ENCODE assay signal across 2 cellular contexts in the genomic region with DNA sequence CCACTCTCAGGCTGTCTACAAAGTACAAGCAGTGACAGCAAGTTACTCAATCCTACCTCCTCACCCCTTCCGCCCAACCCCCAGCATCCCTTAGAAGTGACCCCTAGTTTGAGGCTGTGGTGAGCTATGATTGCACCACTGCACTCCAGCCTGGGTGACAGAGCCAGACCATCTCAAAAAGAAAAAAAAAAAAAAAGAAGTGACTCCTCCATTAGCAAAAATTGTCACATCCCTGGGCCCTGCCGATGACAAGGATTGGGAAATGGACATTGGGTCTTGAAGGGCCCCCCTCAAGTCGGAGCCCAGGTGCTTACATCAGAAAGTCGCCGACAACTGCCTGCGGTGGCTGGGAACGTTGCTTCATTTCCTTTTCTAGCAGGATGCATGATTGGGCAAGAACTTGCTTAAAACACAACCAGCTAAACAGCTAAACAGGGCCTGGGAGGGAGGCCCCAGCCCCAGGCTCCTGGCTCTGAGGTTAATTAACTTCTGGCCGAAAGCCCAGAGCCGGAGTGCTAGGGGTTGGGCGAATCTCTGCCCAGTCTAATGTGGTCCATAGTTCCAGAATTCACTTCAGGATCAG.
TF ChIP-seq lines count a peak whose summit lies in the region.

No MANE protein-coding gene starts in this region.

TF ChIP-seq in PFSK-1, 5 proteins besides CTCF, POLR2A, EP300 and RAD21:
- TF ChIP-seq FOXP2 (optimal IDR thresholded peaks at IDR 0.05; ENCODE audit: borderline replicate concordance, extremely low read depth, extremely low read length, insufficient read depth): peak; percentile 85
- 0 out of 2 replicates have a peak, but pooled peaks have one; percentile 70 for TF ChIP-seq SIN3A (IDR thresholded peaks at IDR 0.05; ENCODE audit: borderline replicate concordance, insufficient read depth, low read length)
- TF ChIP-seq REST (IDR thresholded peaks at IDR 0.05; ENCODE audit: insufficient read depth in 1 of 2, low read depth in 2 of 2, low read length in 2 of 2): peak in 1 of 2 experiments; percentile 71; a peak in 2 of 4 replicates
- TF ChIP-seq TAF1 (IDR thresholded peaks at IDR 0.05; ENCODE audit: borderline replicate concordance, insufficient read depth, low read length): peak; percentile 44; the same call in 1 of the 2 replicates
- TF ChIP-seq POLR2AphosphoS5 (IDR thresholded peaks at IDR 0.05; ENCODE audit: low read depth, low read length): peak; percentile 43; the same call in 1 of the 2 replicates

TF ChIP-seq in K562, 482 proteins besides CTCF, POLR2A, EP300 and RAD21 (continues in another document):
- TF ChIP-seq TAL1 (IDR thresholded peaks at IDR 0.05) (no peak), ZNF79 (CRISPR knock-in tag; IDR thresholded peaks at IDR 0.05; ENCODE audit: low read depth) (no peak), RBFOX2 (IDR thresholded peaks at IDR 0.05; ENCODE audit: low read depth, low read length) (0 out of 2 replicates have a peak, but pooled peaks have one; percentile 26), ZSCAN29 (IDR thresholded peaks at IDR 0.05) (no peak), ZNF707 (CRISPR knock-in tag; conservative IDR thresholded peaks at IDR 0.05) (no peak), ZNF239 (CRISPR knock-in tag; IDR thresholded peaks at IDR 0.05) (no peak), PHF20 (IDR thresholded peaks at IDR 0.05; ENCODE audit: partially characterized antibody) (no peak), PPARD (CRISPR knock-in tag; IDR thresholded peaks at IDR 0.05) (no peak), NFIC (IDR thresholded peaks at IDR 0.05) (peak; percentile 70), RAD51 (IDR thresholded peaks at IDR 0.05; ENCODE audit: borderline replicate concordance, low read depth) (no peak), MYC (IDR thresholded peaks at IDR 0.05; ENCODE audit: low read depth, low read length) (0 out of 2 replicates have a peak, but pooled peaks have one; percentile 13), MYC (CRISPR knock-in tag; IDR thresholded peaks at IDR 0.05; ENCODE audit: borderline replicate concordance, low read depth) (no peak), ILF3 (IDR thresholded peaks at IDR 0.05; ENCODE audit: borderline replicate concordance) (no peak), ZNF764 (CRISPR knock-in tag; IDR thresholded peaks at IDR 0.05; ENCODE audit: low read depth) (no peak), PML (IDR thresholded peaks at IDR 0.05; ENCODE audit: low read length) (no peak), ZFP36 (IDR thresholded peaks at IDR 0.05; ENCODE audit: low read depth, low read length, partially characterized antibody) (no peak), ARID1B (IDR thresholded peaks at IDR 0.05) (peak; percentile 51), SOX6 (IDR thresholded peaks at IDR 0.05) (peak; percentile 34; the same call in 1 of the 2 replicates), NCOA1 (IDR thresholded peaks at IDR 0.05; ENCODE audit: low read depth) (0 out of 2 replicates have a peak, but pooled peaks have one; percentile 37), BMI1 (IDR thresholded peaks at IDR 0.05; ENCODE audit: low read length) (no peak), KDM5B (IDR thresholded peaks at IDR 0.05; ENCODE audit: insufficient replicate concordance, low read depth, low read length) (no peak), GABPA (tag; conservative IDR thresholded peaks at IDR 0.05; ENCODE audit: low read depth) (peak; percentile 76), SRF (CRISPR knock-in tag; IDR thresholded peaks at IDR 0.05) (0 out of 4 replicates have a peak, but pooled peaks of 1 of the 2 experiments have one; percentile 55), RNF2 (IDR thresholded peaks at IDR 0.05) (peak; percentile 68; the same call in 1 of the 2 replicates), YY1 (IDR thresholded peaks at IDR 0.05; ENCODE audit: borderline replicate concordance in 1 of 3, control insufficient read depth in 1 of 3, extremely low read depth in 1 of 3, insufficient read depth in 3 of 3, insufficient read length in 1 of 3, insufficient replicate concordance in 2 of 3, low read depth in 1 of 3, low read length in 2 of 3) (no peak), ZNF561 (CRISPR knock-in tag; conservative IDR thresholded peaks at IDR 0.05) (no peak), ZFX (CRISPR knock-in tag; IDR thresholded peaks at IDR 0.05) (no peak), SMC3 (conservative IDR thresholded peaks at IDR 0.05; ENCODE audit: insufficient read depth, low read depth, low read length) (no peak), ZSCAN32 (CRISPR knock-in tag; IDR thresholded peaks at IDR 0.05) (no peak), ELK1 (CRISPR knock-in tag; IDR thresholded peaks at IDR 0.05) (no peak), MAFK (IDR thresholded peaks at IDR 0.05; ENCODE audit: low read length) (no peak), PCBP2 (IDR thresholded peaks at IDR 0.05; ENCODE audit: low read depth, low read length, poor library complexity, severe bottlenecking) (no peak), CCAR2 (IDR thresholded peaks at IDR 0.05; ENCODE audit: low read depth, low read length) (no peak), MNT (conservative IDR thresholded peaks at IDR 0.05) (no peak), ZNF589 (CRISPR knock-in tag; IDR thresholded peaks at IDR 0.05; ENCODE audit: low read depth) (0 out of 2 replicates have a peak, but pooled peaks have one; percentile 46), MEIS2 (IDR thresholded peaks at IDR 0.05; ENCODE audit: partially characterized antibody) (no peak), SMAD4 (CRISPR knock-in tag; conservative IDR thresholded peaks at IDR 0.05) (0 out of 2 replicates have a peak, but pooled peaks have one; percentile 28), TEAD4 (IDR thresholded peaks at IDR 0.05; ENCODE audit: low read length) (no peak), TEAD4 (CRISPR knock-in tag; IDR thresholded peaks at IDR 0.05; ENCODE audit: borderline replicate concordance) (no peak), ATF1 (CRISPR knock-in tag; IDR thresholded peaks at IDR 0.05) (no peak), ATF1 (tag; IDR thresholded peaks at IDR 0.05) (peak; percentile 35; the same call in 1 of the 2 replicates), MLLT1 (IDR thresholded peaks at IDR 0.05) (no peak), EP400 (IDR thresholded peaks at IDR 0.05) (no peak), ESRRB (CRISPR knock-in tag; IDR thresholded peaks at IDR 0.05; ENCODE audit: borderline replicate concordance) (no peak), FOS (IDR thresholded peaks at IDR 0.05; ENCODE audit: extremely low read depth, insufficient read length) (no peak), CC2D1A (IDR thresholded peaks at IDR 0.05) (no peak), MCM5 (IDR thresholded peaks at IDR 0.05; ENCODE audit: low read depth) (no peak), ZNF224 (CRISPR knock-in tag; IDR thresholded peaks at IDR 0.05) (no peak)
- TF ChIP-seq, protein P1, sequence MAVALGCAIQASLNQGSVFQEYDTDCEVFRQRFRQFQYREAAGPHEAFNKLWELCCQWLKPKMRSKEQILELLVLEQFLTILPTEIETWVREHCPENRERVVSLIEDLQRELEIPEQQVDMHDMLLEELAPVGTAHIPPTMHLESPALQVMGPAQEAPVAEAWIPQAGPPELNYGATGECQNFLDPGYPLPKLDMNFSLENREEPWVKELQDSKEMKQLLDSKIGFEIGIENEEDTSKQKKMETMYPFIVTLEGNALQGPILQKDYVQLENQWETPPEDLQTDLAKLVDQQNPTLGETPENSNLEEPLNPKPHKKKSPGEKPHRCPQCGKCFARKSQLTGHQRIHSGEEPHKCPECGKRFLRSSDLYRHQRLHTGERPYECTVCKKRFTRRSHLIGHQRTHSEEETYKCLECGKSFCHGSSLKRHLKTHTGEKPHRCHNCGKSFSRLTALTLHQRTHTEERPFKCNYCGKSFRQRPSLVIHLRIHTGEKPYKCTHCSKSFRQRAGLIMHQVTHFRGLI (CRISPR knock-in tag; IDR thresholded peaks at IDR 0.05): no peak
- TF ChIP-seq, protein P2, sequence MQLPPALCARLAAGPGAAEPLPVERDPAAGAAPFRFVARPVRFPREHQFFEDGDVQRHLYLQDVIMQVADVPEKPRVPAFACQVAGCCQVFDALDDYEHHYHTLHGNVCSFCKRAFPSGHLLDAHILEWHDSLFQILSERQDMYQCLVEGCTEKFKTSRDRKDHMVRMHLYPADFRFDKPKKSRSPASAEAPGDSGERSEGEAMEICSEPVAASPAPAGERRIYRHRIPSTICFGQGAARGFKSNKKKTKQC (CRISPR knock-in tag; IDR thresholded peaks at IDR 0.05): no peak
- TF ChIP-seq, protein P3, sequence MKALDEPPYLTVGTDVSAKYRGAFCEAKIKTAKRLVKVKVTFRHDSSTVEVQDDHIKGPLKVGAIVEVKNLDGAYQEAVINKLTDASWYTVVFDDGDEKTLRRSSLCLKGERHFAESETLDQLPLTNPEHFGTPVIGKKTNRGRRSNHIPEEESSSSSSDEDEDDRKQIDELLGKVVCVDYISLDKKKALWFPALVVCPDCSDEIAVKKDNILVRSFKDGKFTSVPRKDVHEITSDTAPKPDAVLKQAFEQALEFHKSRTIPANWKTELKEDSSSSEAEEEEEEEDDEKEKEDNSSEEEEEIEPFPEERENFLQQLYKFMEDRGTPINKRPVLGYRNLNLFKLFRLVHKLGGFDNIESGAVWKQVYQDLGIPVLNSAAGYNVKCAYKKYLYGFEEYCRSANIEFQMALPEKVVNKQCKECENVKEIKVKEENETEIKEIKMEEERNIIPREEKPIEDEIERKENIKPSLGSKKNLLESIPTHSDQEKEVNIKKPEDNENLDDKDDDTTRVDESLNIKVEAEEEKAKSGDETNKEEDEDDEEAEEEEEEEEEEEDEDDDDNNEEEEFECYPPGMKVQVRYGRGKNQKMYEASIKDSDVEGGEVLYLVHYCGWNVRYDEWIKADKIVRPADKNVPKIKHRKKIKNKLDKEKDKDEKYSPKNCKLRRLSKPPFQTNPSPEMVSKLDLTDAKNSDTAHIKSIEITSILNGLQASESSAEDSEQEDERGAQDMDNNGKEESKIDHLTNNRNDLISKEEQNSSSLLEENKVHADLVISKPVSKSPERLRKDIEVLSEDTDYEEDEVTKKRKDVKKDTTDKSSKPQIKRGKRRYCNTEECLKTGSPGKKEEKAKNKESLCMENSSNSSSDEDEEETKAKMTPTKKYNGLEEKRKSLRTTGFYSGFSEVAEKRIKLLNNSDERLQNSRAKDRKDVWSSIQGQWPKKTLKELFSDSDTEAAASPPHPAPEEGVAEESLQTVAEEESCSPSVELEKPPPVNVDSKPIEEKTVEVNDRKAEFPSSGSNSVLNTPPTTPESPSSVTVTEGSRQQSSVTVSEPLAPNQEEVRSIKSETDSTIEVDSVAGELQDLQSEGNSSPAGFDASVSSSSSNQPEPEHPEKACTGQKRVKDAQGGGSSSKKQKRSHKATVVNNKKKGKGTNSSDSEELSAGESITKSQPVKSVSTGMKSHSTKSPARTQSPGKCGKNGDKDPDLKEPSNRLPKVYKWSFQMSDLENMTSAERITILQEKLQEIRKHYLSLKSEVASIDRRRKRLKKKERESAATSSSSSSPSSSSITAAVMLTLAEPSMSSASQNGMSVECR (CRISPR knock-in tag; IDR thresholded peaks at IDR 0.05): no peak
- TF ChIP-seq, protein P4, sequence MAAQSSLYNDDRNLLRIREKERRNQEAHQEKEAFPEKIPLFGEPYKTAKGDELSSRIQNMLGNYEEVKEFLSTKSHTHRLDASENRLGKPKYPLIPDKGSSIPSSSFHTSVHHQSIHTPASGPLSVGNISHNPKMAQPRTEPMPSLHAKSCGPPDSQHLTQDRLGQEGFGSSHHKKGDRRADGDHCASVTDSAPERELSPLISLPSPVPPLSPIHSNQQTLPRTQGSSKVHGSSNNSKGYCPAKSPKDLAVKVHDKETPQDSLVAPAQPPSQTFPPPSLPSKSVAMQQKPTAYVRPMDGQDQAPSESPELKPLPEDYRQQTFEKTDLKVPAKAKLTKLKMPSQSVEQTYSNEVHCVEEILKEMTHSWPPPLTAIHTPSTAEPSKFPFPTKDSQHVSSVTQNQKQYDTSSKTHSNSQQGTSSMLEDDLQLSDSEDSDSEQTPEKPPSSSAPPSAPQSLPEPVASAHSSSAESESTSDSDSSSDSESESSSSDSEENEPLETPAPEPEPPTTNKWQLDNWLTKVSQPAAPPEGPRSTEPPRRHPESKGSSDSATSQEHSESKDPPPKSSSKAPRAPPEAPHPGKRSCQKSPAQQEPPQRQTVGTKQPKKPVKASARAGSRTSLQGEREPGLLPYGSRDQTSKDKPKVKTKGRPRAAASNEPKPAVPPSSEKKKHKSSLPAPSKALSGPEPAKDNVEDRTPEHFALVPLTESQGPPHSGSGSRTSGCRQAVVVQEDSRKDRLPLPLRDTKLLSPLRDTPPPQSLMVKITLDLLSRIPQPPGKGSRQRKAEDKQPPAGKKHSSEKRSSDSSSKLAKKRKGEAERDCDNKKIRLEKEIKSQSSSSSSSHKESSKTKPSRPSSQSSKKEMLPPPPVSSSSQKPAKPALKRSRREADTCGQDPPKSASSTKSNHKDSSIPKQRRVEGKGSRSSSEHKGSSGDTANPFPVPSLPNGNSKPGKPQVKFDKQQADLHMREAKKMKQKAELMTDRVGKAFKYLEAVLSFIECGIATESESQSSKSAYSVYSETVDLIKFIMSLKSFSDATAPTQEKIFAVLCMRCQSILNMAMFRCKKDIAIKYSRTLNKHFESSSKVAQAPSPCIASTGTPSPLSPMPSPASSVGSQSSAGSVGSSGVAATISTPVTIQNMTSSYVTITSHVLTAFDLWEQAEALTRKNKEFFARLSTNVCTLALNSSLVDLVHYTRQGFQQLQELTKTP (IDR thresholded peaks at IDR 0.05; ENCODE audit: low read depth in 1 of 2, partially characterized antibody in 2 of 2): peak in 1 of 2 experiments; percentile 23
